Comparison of ENCODE assay signal across 12 cellular contexts in the genomic region with DNA sequence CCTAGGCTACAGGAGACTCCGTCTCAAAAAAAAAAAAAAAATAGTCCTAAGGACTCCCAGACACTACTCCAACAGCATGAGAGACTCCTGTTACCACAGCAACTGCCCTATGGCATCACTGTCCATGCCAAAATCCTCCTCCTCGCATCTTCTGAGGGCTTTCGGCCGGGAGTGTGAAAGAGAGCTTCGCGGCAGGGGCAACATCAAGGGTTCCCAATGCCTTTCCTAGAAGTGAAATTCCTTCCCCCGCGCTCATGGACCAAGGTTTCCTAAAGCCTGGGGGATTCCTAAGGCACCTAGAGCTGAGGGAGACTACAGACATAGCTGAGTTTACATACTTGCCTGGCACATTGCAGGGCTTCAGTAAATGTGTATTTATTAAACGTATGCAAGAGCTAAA.
DNase-seq lines count a peak whose midpoint lies in the region; TF ChIP-seq lines count a peak whose summit lies in the region.
"Had no signal": no experiment of that assay in that cellular context is flagged by ENCODE, and none has a peak within 500 bp of the region (broad histone marks: within the 10 kb centered on the region; RNA-seq: fewer than 3 reads in every experiment).

No MANE protein-coding gene starts in this region.

- no peak overlapping the region for H3K4me2 ChIP-seq in mammary epithelial cell (ENCODE audit: insufficient read depth, low read depth, low read length)

- no peak overlapping the region for H3K4me3 Mint-ChIP-seq in glutamatergic neuron (ENCODE audit: unreplicated experiment)

- H3K79me2 ChIP-seq in mammary epithelial cell (ENCODE audit: insufficient read depth, low read length) = no peaks in the 10 kb centered on the region

- H3K27ac ChIP-seq in mammary epithelial cell (ENCODE audit: insufficient read depth, low read depth, low read length) (no peak overlapping the region), breast epithelium (no peak overlapping the region), SJCRH30 (peak overlapping the region; percentile 12; the same call in 1 of the 2 replicates)
- H3K27ac ChIP-seq: HL-60 had no signal

- BruUV-seq in mammary epithelial cell (replicated peaks; lab: Mats Ljungman, UMichigan) = no TSS peak

- DNase-seq in mammary epithelial cell (no peak), breast epithelium (ENCODE audit: low spot score in 2 of 2) (no peak), SJCRH30 (no peak), glutamatergic neuron (no peak), NCI-H187 (lab: John Stamatoyannopoulos, UW) (no peak), H4 (ENCODE audit: low spot score) (no peak), KG1 (lab: John Stamatoyannopoulos, UW) (no peak)
- no peak for DNase-seq in activated T-cell treated with anti-CD3 and anti-CD28 coated beads, Interleukin-2, amount 50 U/mL, for 1 hour
- DNase-seq: AML-193, Caco-2, Karpas-422 had no signal

- TF ChIP-seq POLR2A in breast epithelium (IDR thresholded peaks at IDR 0.05) = no peak

- H3K4me1 ChIP-seq in mammary epithelial cell (ENCODE audit: insufficient read depth, low read length) = no peaks in the 10 kb centered on the region
- H3K4me1 ChIP-seq in breast epithelium = no peaks in the 10 kb centered on the region
- peaks cover 5% of the 10 kb centered on the region for H3K4me1 ChIP-seq in SJCRH30
- H3K4me1 ChIP-seq: Caco-2 had no signal

- peaks cover 18% of the 10 kb centered on the region for H3K4me1 Mint-ChIP-seq in glutamatergic neuron (ENCODE audit: low read depth, unreplicated experiment)

- TF ChIP-seq CTCF in mammary epithelial cell (conservative IDR thresholded peaks at IDR 0.05 in 1 of 2, IDR thresholded peaks at IDR 0.05 in 1 of 2; ENCODE audit: extremely low read depth in 1 of 2, insufficient read depth in 1 of 2, low read depth in 1 of 2, low read length in 2 of 2) (no peak), breast epithelium (IDR thresholded peaks at IDR 0.05) (no peak), glutamatergic neuron (IDR thresholded peaks at IDR 0.05; ENCODE audit: partially characterized antibody, unreplicated experiment) (no peak)

- no peak overlapping the region for H3K4me3 ChIP-seq in mammary epithelial cell (replicated peaks in 1 of 3; ENCODE audit: insufficient read depth in 1 of 3, low read depth in 2 of 3, low read length in 3 of 3)
- no peak overlapping the region for H3K4me3 ChIP-seq in breast epithelium
- no peak overlapping the region for H3K4me3 ChIP-seq in SJCRH30

- H3K9me3 ChIP-seq in mammary epithelial cell (replicated peaks; ENCODE audit: insufficient read depth, low read length) (no peaks in the 10 kb centered on the region), breast epithelium (peaks cover 0 to 4% of the 10 kb centered on the region in 2 donors), SJCRH30 (replicated peaks) (no peaks in the 10 kb centered on the region)
- H3K9me3 ChIP-seq: Caco-2 had no signal

- no peaks in the 10 kb centered on the region for H3K27me3 ChIP-seq in mammary epithelial cell (ENCODE audit: insufficient read depth, low read length)
- H3K27me3 ChIP-seq in breast epithelium = no peaks in the 10 kb centered on the region
- H3K27me3 ChIP-seq in SJCRH30 = no peaks in the 10 kb centered on the region

- peaks cover 3% of the 10 kb centered on the region for H3K9me3 Mint-ChIP-seq in glutamatergic neuron (ENCODE audit: unreplicated experiment)

- H3K36me3 Mint-ChIP-seq in glutamatergic neuron (ENCODE audit: unreplicated experiment) = peaks cover 5% of the 10 kb centered on the region

- 29% methylated on average over 8 of the region's 9 CpGs for WGBS in mammary epithelial cell (ENCODE audit: low coverage, missing lambda C conversion rate)

- H4K20me1 ChIP-seq in mammary epithelial cell (ENCODE audit: insufficient read depth, low read length) = no peaks in the 10 kb centered on the region

- in situ Hi-C loops in mammary epithelial cell (cut with MboI; ENCODE audit: low sequenced_read_pairs in 2 of 2) = no loop called here

- dilution Hi-C loops in mammary epithelial cell (cut with HindIII; ENCODE audit: low sequenced_read_pairs) = no loop called here

- intact Hi-C loops in mammary epithelial cell (cut with micrococcal nuclease) (no loop called here), breast epithelium (cut with DNase I; ENCODE audit: low total_unique reads) (no loop called here)

- no peaks in the 10 kb centered on the region for H3K36me3 ChIP-seq in mammary epithelial cell (ENCODE audit: insufficient read depth, low read length)
- no peaks in the 10 kb centered on the region for H3K36me3 ChIP-seq in breast epithelium
- no peaks in the 10 kb centered on the region for H3K36me3 ChIP-seq in SJCRH30

- peak overlapping the region; percentile 28 for H2AFZ ChIP-seq in mammary epithelial cell (ENCODE audit: low read depth, low read length)

- CTCF ChIA-PET in mammary epithelial cell (lab: Charles Lee; ENCODE audit: low non-redundant PET) = no interaction called here

- peaks cover 2% of the 10 kb centered on the region for H3K27me3 Mint-ChIP-seq in glutamatergic neuron (ENCODE audit: unreplicated experiment)

- H3K27ac Mint-ChIP-seq in glutamatergic neuron (ENCODE audit: unreplicated experiment) = peak overlapping the region; percentile 82

- no peak overlapping the region for H3K9ac ChIP-seq in mammary epithelial cell (ENCODE audit: insufficient read depth, low read length)
